8 cellular contexts compared by ENCODE assay signal in genomic region chr19:57321164-57321563, GRCh38. TPM values are rescaled to one million over a fixed set of nuclear protein-coding genes. Genes with fewer than 3 reads are reported as not detected.
DNase-seq lines count a peak whose midpoint lies in the region; ATAC-seq and TF ChIP-seq lines count a peak whose summit lies in the region.

No MANE protein-coding gene starts in this region.

- TF ChIP-seq CTCF in left lung (IDR thresholded peaks at IDR 0.05) (no peak), thyroid gland (IDR thresholded peaks at IDR 0.05) (no peak)

- peaks cover 0 to 3% of the 10 kb centered on the region in 2 donors for H3K9me3 ChIP-seq in left lung
- H3K9me3 ChIP-seq in thyroid gland, result no peaks in the 10 kb centered on the region

- no peak for DNase-seq in activated T-cell treated with anti-CD3 and anti-CD28 coated beads, Interleukin-2, amount 50 U/mL, for 4 hours
- no peak for DNase-seq in activated T-cell treated with anti-CD3 and anti-CD28 coated beads, Interleukin-2, amount 50 U/mL, for 1 hour
- DNase-seq in activated naive CD4-positive, alpha-beta T cell treated with anti-CD3 and anti-CD28 coated beads, Interleukin-2, amount 50 U/mL, for 72 hours (ENCODE audit: low spot score in 2 of 2), result no peak
- DNase-seq in left lung (no peak), thyroid gland (no peak), retina (no peak), SIG-M5 treated with dmso at 0.1 percent for 504 hours (lab: John Stamatoyannopoulos, UW; ENCODE audit: unreplicated experiment) (no peak), ecto neural progenitor cell (ENCODE audit: low spot score) (no peak)

- peaks cover 17% of the 10 kb centered on the region for H3K9me3 Mint-ChIP-seq in activated T-cell treated with anti-CD3 and anti-CD28 coated beads, Interleukin-2, amount 50 U/mL, for 4 hours
- H3K9me3 Mint-ChIP-seq in activated naive CD4-positive, alpha-beta T cell treated with anti-CD3 and anti-CD28 coated beads, Interleukin-2, amount 50 U/mL, for 72 hours, result peaks cover 18 to 25% of the 10 kb centered on the region in 2 donors

- no peak for ATAC-seq in activated T-cell treated with anti-CD3 and anti-CD28 coated beads, Interleukin-2, amount 50 U/mL, for 4 hours
- no peak for ATAC-seq in activated naive CD4-positive, alpha-beta T cell treated with anti-CD3 and anti-CD28 coated beads, Interleukin-2, amount 50 U/mL, for 72 hours
- no peak for ATAC-seq in left lung

- H3K36me3 ChIP-seq in left lung, result peaks cover 6 to 30% of the 10 kb centered on the region in 2 donors
- H3K36me3 ChIP-seq in thyroid gland, result peaks cover 26 to 27% of the 10 kb centered on the region in 2 donors

- H3K4me3 ChIP-seq in left lung (peak overlapping the region; percentile 78 to 94), thyroid gland (replicated peaks in 1 of 3) (peak overlapping the region; percentile 86 to 100 (median 86))

- intact Hi-C loops in left lung (cut with DNase I), result no loop called here
- intact Hi-C loops in thyroid gland (cut with DNase I), result no loop called here

- H3K27ac ChIP-seq in left lung (peak overlapping the region in 1 of 2 donors; percentile 84), thyroid gland (peak overlapping the region in 1 of 3 donors; percentile 84)

- WGBS in thyroid gland, 2 donors, result 38 to 39% methylated on average over 8 of the region's 8 CpGs

- H3K27ac Mint-ChIP-seq in activated naive CD4-positive, alpha-beta T cell treated with anti-CD3 and anti-CD28 coated beads, Interleukin-2, amount 50 U/mL, for 72 hours, result peak overlapping the region; percentile 77 to 92

- H3K4me1 Mint-ChIP-seq in activated T-cell treated with anti-CD3 and anti-CD28 coated beads, Interleukin-2, amount 50 U/mL, for 4 hours (ENCODE audit: low read depth), result peaks cover 29% of the 10 kb centered on the region

- H3K27me3 ChIP-seq in left lung, result peaks cover 9 to 27% of the 10 kb centered on the region in 2 donors
- no peaks in the 10 kb centered on the region for H3K27me3 ChIP-seq in thyroid gland

- peaks cover 37% of the 10 kb centered on the region for H3K36me3 Mint-ChIP-seq in activated T-cell treated with anti-CD3 and anti-CD28 coated beads, Interleukin-2, amount 50 U/mL, for 4 hours (ENCODE audit: insufficient read depth)
- H3K36me3 Mint-ChIP-seq in activated naive CD4-positive, alpha-beta T cell treated with anti-CD3 and anti-CD28 coated beads, Interleukin-2, amount 50 U/mL, for 72 hours, result peaks cover 70 to 78% of the 10 kb centered on the region in 2 donors

- peaks cover 10% of the 10 kb centered on the region for H3K27me3 Mint-ChIP-seq in activated T-cell treated with anti-CD3 and anti-CD28 coated beads, Interleukin-2, amount 50 U/mL, for 4 hours (ENCODE audit: low read depth)

- H3K4me1 ChIP-seq in left lung (peaks cover 9 to 19% of the 10 kb centered on the region in 2 donors), thyroid gland (peaks cover 12 to 15% of the 10 kb centered on the region in 2 donors)

- H3K4me3 Mint-ChIP-seq in activated T-cell treated with anti-CD3 and anti-CD28 coated beads, Interleukin-2, amount 50 U/mL, for 4 hours, result peak overlapping the region; percentile 83

- no peak for TF ChIP-seq POLR2A in thyroid gland (IDR thresholded peaks at IDR 0.05)

RNA-seq across cellular contexts. Expression of gene ZNF543, which starts 0.9 kb away (rescaled TPM):
- 1 to 10 TPM; 3.3 to 5.0 (median 3.5) TPM for total RNA-seq in activated T-cell treated with anti-CD3 and anti-CD28 coated beads, Interleukin-2, amount 50 U/mL, for 4 hours
- total RNA-seq in activated naive CD4-positive, alpha-beta T cell treated with anti-CD3 and anti-CD28 coated beads, Interleukin-2, amount 50 U/mL, for 72 hours, result 1 to 10 TPM; 3.4 to 7.0 TPM
- total RNA-seq in left lung (1 to 10 TPM; 6.6 to 7.2 TPM), thyroid gland (10 to 100 TPM; 10.6 to 17.2 (median 14.7) TPM)

RNA-seq across cellular contexts. Expression of gene ZNF304, which starts 29.9 kb away (rescaled TPM):
- total RNA-seq in activated T-cell treated with anti-CD3 and anti-CD28 coated beads, Interleukin-2, amount 50 U/mL, for 4 hours, result 1 to 10 TPM; 3.3 to 4.5 (median 4.1) TPM
- 1 to 10 TPM; 3.5 to 6.5 TPM for total RNA-seq in activated naive CD4-positive, alpha-beta T cell treated with anti-CD3 and anti-CD28 coated beads, Interleukin-2, amount 50 U/mL, for 72 hours
- total RNA-seq in left lung (1 to 10 TPM; 7.7 to 7.8 TPM), thyroid gland (10 to 100 TPM; 10.7 to 14.1 (median 13.9) TPM)

RNA-seq across cellular contexts. Expression of gene ZNF460, which starts 40.9 kb away (rescaled TPM):
- total RNA-seq in activated T-cell treated with anti-CD3 and anti-CD28 coated beads, Interleukin-2, amount 50 U/mL, for 4 hours, result 10 to 100 TPM; 30.1 to 52.2 (median 49.2) TPM
- total RNA-seq in activated naive CD4-positive, alpha-beta T cell treated with anti-CD3 and anti-CD28 coated beads, Interleukin-2, amount 50 U/mL, for 72 hours, result 10 to 100 TPM; 66.0 to 80.4 TPM
- total RNA-seq in left lung, result 10 to 100 TPM; 53.5 to 55.3 TPM
- 100 to 1,000 TPM in 1 of 4 donors, 10 to 100 TPM in 3; 88.0 to 139 (median 92.3) TPM for total RNA-seq in thyroid gland

RNA-seq across cellular contexts. Expression of gene TRAPPC2B, which starts 42.2 kb away (rescaled TPM):
- 1 to 10 TPM; 1.8 to 4.5 (median 3.3) TPM for total RNA-seq in activated T-cell treated with anti-CD3 and anti-CD28 coated beads, Interleukin-2, amount 50 U/mL, for 4 hours
- total RNA-seq in activated naive CD4-positive, alpha-beta T cell treated with anti-CD3 and anti-CD28 coated beads, Interleukin-2, amount 50 U/mL, for 72 hours, result 1 to 10 TPM; 3.8 to 5.9 TPM
- total RNA-seq in left lung (1 to 10 TPM; 8.2 to 8.4 TPM), thyroid gland (10 to 100 TPM in 3 of 4 donors, 1 to 10 TPM in 1; 8.7 to 38.3 (median 23.0) TPM)

RNA-seq across cellular contexts. Expression of gene ZNF547, which starts 42.2 kb away (rescaled TPM):
- under 1 TPM; 0.63 to 0.76 (median 0.71) TPM for total RNA-seq in activated T-cell treated with anti-CD3 and anti-CD28 coated beads, Interleukin-2, amount 50 U/mL, for 4 hours
- 1 to 10 TPM in 1 of 2 donors, under 1 TPM in 1; 0.61 to 2.7 TPM for total RNA-seq in activated naive CD4-positive, alpha-beta T cell treated with anti-CD3 and anti-CD28 coated beads, Interleukin-2, amount 50 U/mL, for 72 hours
- 1 to 10 TPM; 2.3 to 3.0 TPM for total RNA-seq in left lung
- 1 to 10 TPM; 2.5 to 7.0 (median 4.6) TPM for total RNA-seq in thyroid gland
